In the genomic region with DNA sequence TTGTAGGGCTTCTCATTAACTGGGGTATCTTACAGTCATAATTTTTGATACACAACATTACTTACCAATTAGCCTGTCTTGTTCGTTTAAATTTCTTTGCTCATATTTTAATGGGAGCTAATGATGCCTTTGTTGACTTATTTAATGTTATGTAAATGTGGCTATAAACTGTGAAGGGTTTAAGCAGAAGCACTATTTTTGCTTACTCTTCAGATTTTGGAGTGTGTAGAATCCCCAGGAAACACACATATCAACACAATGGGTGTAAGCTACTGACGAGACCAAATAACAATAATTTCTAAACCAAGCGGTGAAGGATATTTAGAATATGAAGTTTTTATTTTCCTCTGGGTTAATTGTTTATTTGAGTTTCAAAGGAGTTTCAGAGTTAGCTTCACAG, we compare ENCODE assay signal across 2 cellular contexts.
TF ChIP-seq lines count a peak whose summit lies in the region.

No MANE protein-coding gene starts in this region.

TF ChIP-seq in HepG2, 621 proteins besides CTCF, POLR2A, EP300 and RAD21:
- TF ChIP-seq ZNF780A (CRISPR knock-in tag; IDR thresholded peaks at IDR 0.05): no peak
- TF ChIP-seq MAFF (IDR thresholded peaks at IDR 0.05; ENCODE audit: low read depth, low read length): peak; percentile 63; the same call in 1 of the 2 replicates
- TF ChIP-seq ISX (CRISPR knock-in tag; conservative IDR thresholded peaks at IDR 0.05): no peak
- TF ChIP-seq, protein P1, sequence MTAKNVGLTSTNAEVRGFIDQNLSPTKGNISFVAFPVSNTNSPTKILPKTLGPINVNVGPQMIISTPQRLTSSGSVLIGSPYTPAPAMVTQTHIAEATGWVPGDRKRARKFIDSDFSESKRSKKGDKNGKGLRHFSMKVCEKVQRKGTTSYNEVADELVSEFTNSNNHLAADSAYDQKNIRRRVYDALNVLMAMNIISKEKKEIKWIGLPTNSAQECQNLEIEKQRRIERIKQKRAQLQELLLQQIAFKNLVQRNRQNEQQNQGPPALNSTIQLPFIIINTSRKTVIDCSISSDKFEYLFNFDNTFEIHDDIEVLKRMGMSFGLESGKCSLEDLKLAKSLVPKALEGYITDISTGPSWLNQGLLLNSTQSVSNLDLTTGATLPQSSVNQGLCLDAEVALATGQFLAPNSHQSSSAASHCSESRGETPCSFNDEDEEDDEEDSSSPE (CRISPR knock-in tag; IDR thresholded peaks at IDR 0.05): no peak
- peak; percentile 58 to 73; a peak in 3 of 4 replicates for TF ChIP-seq MAFK (conservative IDR thresholded peaks at IDR 0.05 in 1 of 2, IDR thresholded peaks at IDR 0.05 in 1 of 2; ENCODE audit: low read length in 2 of 2)

TF ChIP-seq in K562, 482 proteins besides CTCF, POLR2A, EP300 and RAD21:
- peak; percentile 40; the same call in 1 of the 2 replicates for TF ChIP-seq ZNF316 (IDR thresholded peaks at IDR 0.05)
- no peak for TF ChIP-seq NFXL1 (CRISPR knock-in tag; IDR thresholded peaks at IDR 0.05)
- 0 out of 2 replicates have a peak, but pooled peaks have one; percentile 18 for TF ChIP-seq MAFG (tag; conservative IDR thresholded peaks at IDR 0.05)
